Comparison of ENCODE assay signal across 1 cellular context in the genomic region with DNA sequence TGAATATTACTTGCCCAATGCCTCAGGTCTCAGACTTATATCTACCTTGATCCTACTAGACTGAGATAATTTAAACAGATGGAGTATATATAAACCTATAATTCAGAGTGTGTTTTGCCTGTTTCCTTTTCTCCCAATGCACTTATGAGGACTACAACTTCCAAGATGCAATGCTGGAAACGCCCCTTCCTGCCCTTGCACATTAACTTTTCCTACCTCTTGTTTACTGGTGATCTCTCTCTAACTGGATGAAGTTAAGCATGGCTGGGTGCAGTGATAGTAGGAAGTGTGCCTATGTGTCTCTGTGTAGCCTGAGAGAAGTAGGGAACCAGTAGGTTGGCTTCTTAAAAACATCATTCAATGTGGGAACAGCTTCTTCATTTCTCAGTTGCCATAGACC.
TF ChIP-seq lines count a peak whose summit lies in the region.

No MANE protein-coding gene starts in this region.

TF ChIP-seq in WTC11, 78 proteins besides CTCF, POLR2A, EP300 and RAD21 (continued from another document):
- TF ChIP-seq FOXK1 (CRISPR knock-in tag; IDR thresholded peaks at IDR 0.05), result 0 out of 2 replicates have a peak, but pooled peaks have one; percentile 25
- TF ChIP-seq NFE2L1 (CRISPR knock-in tag; IDR thresholded peaks at IDR 0.05), result no peak
